In the genomic region with DNA sequence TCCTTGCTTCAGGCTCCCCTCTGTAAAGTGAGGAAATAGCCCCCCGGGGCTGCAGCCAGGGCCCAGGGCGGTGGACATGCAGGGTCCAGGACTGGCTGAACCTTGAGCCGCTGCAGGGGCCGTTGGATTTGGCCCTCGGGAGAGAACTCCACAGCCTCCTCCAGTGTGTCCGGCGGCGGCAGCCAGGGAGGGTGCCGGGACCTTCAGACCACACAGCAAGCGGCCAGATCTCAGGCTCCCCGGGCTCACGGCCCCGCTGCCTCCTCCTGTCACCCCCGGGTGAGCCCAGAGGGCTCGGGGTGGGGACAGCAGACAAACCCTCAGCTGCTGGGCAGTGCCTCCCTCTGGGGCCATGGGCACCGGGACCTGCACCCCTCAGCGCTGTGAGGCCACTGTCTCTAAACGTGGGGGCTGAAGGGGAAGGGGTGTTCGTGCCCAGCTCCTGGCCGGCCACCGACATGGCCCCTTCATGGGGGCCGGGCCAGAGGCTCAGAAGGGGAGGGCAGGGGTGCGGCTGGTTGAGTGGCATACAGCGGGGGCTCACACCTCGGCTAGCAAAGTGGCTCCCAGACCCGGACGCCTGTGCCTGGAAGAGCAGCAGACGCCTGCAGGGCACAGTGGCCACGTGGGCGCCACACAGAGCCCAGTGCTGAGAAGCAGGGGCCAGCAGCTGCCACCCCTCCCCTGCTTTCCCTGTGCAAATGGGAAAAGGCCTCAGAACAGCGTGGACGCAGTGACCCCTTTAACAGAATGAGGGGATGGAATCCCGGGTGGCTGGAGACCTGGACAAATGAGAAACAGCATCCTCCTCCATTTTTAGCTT, we compare ENCODE assay signal across 1 cellular context.
TF ChIP-seq lines count a peak whose summit lies in the region.

No MANE protein-coding gene starts in this region.

TF ChIP-seq in GM23338, 12 proteins besides CTCF, POLR2A, EP300 and RAD21 (continued from another document):
- TF ChIP-seq REST (IDR thresholded peaks at IDR 0.05; ENCODE audit: unreplicated experiment) (no peak), CREB1 (CRISPR knock-in tag; IDR thresholded peaks at IDR 0.05; ENCODE audit: low read depth) (no peak), ZNF331 (CRISPR knock-in tag; IDR thresholded peaks at IDR 0.05; ENCODE audit: low read depth) (no peak), EZH2 (IDR thresholded peaks at IDR 0.05; ENCODE audit: low read depth, unreplicated experiment) (no peak)
